In genomic region chr1:155086182-155086741, GRCh38 we compare ENCODE assay signal across 1 cellular context.
TF ChIP-seq lines count a peak whose summit lies in the region.

No MANE protein-coding gene starts in this region.

TF ChIP-seq in H1, 55 proteins besides CTCF, POLR2A, EP300 and RAD21:
- TF ChIP-seq FOSL1 (IDR thresholded peaks at IDR 0.05; ENCODE audit: insufficient read depth, low read depth, low read length) = no peak
- TF ChIP-seq CHD1 (IDR thresholded peaks at IDR 0.05; ENCODE audit: low read depth, low read length) = no peak
- TF ChIP-seq CEBPB (IDR thresholded peaks at IDR 0.05; ENCODE audit: low read depth, low read length) = no peak
- peak; percentile 27; the same call in 1 of the 2 replicates for TF ChIP-seq CHD2 (IDR thresholded peaks at IDR 0.05; ENCODE audit: low read length)
- TF ChIP-seq KDM5A (IDR thresholded peaks at IDR 0.05; ENCODE audit: low read length) = no peak
- no peak for TF ChIP-seq PHF8 (conservative IDR thresholded peaks at IDR 0.05; ENCODE audit: low read depth, low read length)
- peak in 1 of 2 experiments; percentile 62; a peak in 1 of 4 replicates for TF ChIP-seq SIN3A (conservative IDR thresholded peaks at IDR 0.05 in 1 of 2, IDR thresholded peaks at IDR 0.05 in 1 of 2; ENCODE audit: low read depth in 1 of 2, low read length in 2 of 2)
- TF ChIP-seq GABPA (IDR thresholded peaks at IDR 0.05; ENCODE audit: borderline replicate concordance, insufficient read depth, low read length) = peak; percentile 41; the same call in 1 of the 2 replicates
- TF ChIP-seq YY1 (IDR thresholded peaks at IDR 0.05; ENCODE audit: low read depth, low read length) = peak; percentile 22; the same call in 1 of the 2 replicates
- TF ChIP-seq TEAD4 (IDR thresholded peaks at IDR 0.05; ENCODE audit: low read depth, low read length) = peak; percentile 50; the same call in 1 of the 2 replicates
- no peak for TF ChIP-seq SUZ12 (IDR thresholded peaks at IDR 0.05; ENCODE audit: low read length)
- TF ChIP-seq E2F6 (IDR thresholded peaks at IDR 0.05) = peak; percentile 53
- no peak for TF ChIP-seq JUND (IDR thresholded peaks at IDR 0.05; ENCODE audit: low read length)
- TF ChIP-seq USF2 (IDR thresholded peaks at IDR 0.05; ENCODE audit: low read length) = no peak
- TF ChIP-seq HDAC6 (IDR thresholded peaks at IDR 0.05; ENCODE audit: low read depth, low read length) = no peak
- no peak; the same call in 1 of the 2 replicates for TF ChIP-seq CREB1 (IDR thresholded peaks at IDR 0.05)
- no peak for TF ChIP-seq RNF2 (IDR thresholded peaks at IDR 0.05; ENCODE audit: borderline replicate concordance, low read depth, low read length, missing control alignments, poor library complexity, severe bottlenecking)
- no peak for TF ChIP-seq CBX5 (IDR thresholded peaks at IDR 0.05; ENCODE audit: low read depth, low read length)
- no peak for TF ChIP-seq ZNF274 (IDR thresholded peaks at IDR 0.05; ENCODE audit: borderline replicate concordance, extremely low read depth, low read length)
- TF ChIP-seq, protein P1, sequence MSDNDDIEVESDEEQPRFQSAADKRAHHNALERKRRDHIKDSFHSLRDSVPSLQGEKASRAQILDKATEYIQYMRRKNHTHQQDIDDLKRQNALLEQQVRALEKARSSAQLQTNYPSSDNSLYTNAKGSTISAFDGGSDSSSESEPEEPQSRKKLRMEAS (IDR thresholded peaks at IDR 0.05) = peak; percentile 85
- TF ChIP-seq TAF1 (IDR thresholded peaks at IDR 0.05; ENCODE audit: low read depth, low read length) = 0 out of 2 replicates have a peak, but pooled peaks have one; percentile 27
TF ChIP-seq in H1: peak in this region for 8.
